Comparison of ENCODE assay signal across 8 cellular contexts in genomic region chr4:7462509-7462971, GRCh38. TPM values are rescaled to one million over a fixed set of nuclear protein-coding genes. Genes with fewer than 3 reads are reported as not detected.
DNase-seq lines count a peak whose midpoint lies in the region; ATAC-seq and TF ChIP-seq lines count a peak whose summit lies in the region.

No MANE protein-coding gene starts in this region.

- no peak overlapping the region for H3K23ac ChIP-seq in neuronal stem cell (ENCODE audit: low read depth, low read length, poor library complexity)

- H3K4me3 ChIP-seq in epithelial cell of proximal tubule (ENCODE audit: low read depth, low read length) (no peak overlapping the region), neuronal stem cell (ENCODE audit: low read length in 2 of 2) (no peak overlapping the region)

- no peaks in the 10 kb centered on the region for H3K4me1 Mint-ChIP-seq in immature natural killer cell
- H3K4me1 Mint-ChIP-seq in activated naive CD4-positive, alpha-beta T cell treated with anti-CD3 and anti-CD28 coated beads for 36 hours (ENCODE audit: low read depth), result no peaks in the 10 kb centered on the region

- no peak overlapping the region for H4K8ac ChIP-seq in neuronal stem cell (ENCODE audit: low read depth, low read length)

- no peak overlapping the region for H2BK5ac ChIP-seq in neuronal stem cell (ENCODE audit: low read length)

- DNase-seq in EL, result peak; percentile 8
- DNase-seq in NCI-H2196 treated with DMSO at 0.1 percent for 48 hours (lab: John Stamatoyannopoulos, UW; ENCODE audit: unreplicated experiment), result peak; percentile 67
- DNase-seq in epithelial cell of proximal tubule (ENCODE audit: low read depth), result no peak
- peak; percentile 50 for DNase-seq in neuronal stem cell (ENCODE audit: low spot score)
- no peak for DNase-seq in effector CD8-positive, alpha-beta T cell (lab: John Stamatoyannopoulos, UW)
- DNase-seq in immature natural killer cell, result no peak
- DNase-seq in activated naive CD4-positive, alpha-beta T cell treated with anti-CD3 and anti-CD28 coated beads for 36 hours, result no peak

- no peak overlapping the region for H2BK12ac ChIP-seq in neuronal stem cell (ENCODE audit: low read length)

- no peak overlapping the region for H3K4me2 ChIP-seq in neuronal stem cell (ENCODE audit: insufficient read depth, low read length, poor library complexity, severe bottlenecking)

- no CpG with 5 or more reads among the region's 11 CpGs for WGBS in neuronal stem cell (ENCODE audit: extremely low coverage in 2 of 2, insufficient read length in 2 of 2, insufficient replicate concordance in 1 of 2), 2 donors

- no peak overlapping the region for H2BK15ac ChIP-seq in neuronal stem cell (ENCODE audit: low read length)

- H3K4me1 ChIP-seq in neuronal stem cell (ENCODE audit: control insufficient read depth in 2 of 2, insufficient read depth in 1 of 2, low read depth in 1 of 2, low read length in 2 of 2), result peaks cover 0 to 15% of the 10 kb centered on the region in 2 donors

- H3K14ac ChIP-seq in neuronal stem cell (ENCODE audit: low read length), result no peak overlapping the region

- no peak overlapping the region for H3K4me3 Mint-ChIP-seq in immature natural killer cell
- no peak overlapping the region for H3K4me3 Mint-ChIP-seq in activated naive CD4-positive, alpha-beta T cell treated with anti-CD3 and anti-CD28 coated beads for 36 hours

- H3K18ac ChIP-seq in neuronal stem cell (ENCODE audit: low read length), result peak overlapping the region; percentile 63

- H3K9ac ChIP-seq in neuronal stem cell (ENCODE audit: low read depth, low read length, poor library complexity), result no peak overlapping the region

- intact Hi-C loops in activated naive CD4-positive, alpha-beta T cell treated with anti-CD3 and anti-CD28 coated beads for 36 hours (cut with micrococcal nuclease), result loop anchor here (5.0 kb wide), 1 partner anchor 270 kb away; the partner anchor contains the start of gene SORCS2

- CTCF ChIA-PET in activated naive CD4-positive, alpha-beta T cell treated with anti-CD3 and anti-CD28 coated beads for 36 hours (lab: Charles Lee), result interaction anchor here (1.4 kb wide), 1 partner anchor 258 kb away, joined by 3 read pairs; no protein-coding TSS in a partner anchor

- no peak overlapping the region for H4K91ac ChIP-seq in neuronal stem cell (ENCODE audit: low read depth, low read length, poor library complexity)

- H2BK120ac ChIP-seq in neuronal stem cell (ENCODE audit: low read depth, low read length), result no peak overlapping the region

- no peak overlapping the region for H3K4ac ChIP-seq in neuronal stem cell (ENCODE audit: low read length)

- peaks cover 2 to 17% (median 5%) of the 10 kb centered on the region in 3 donors for H3K27me3 Mint-ChIP-seq in immature natural killer cell (ENCODE audit: low read depth in 3 of 3)
- H3K27me3 Mint-ChIP-seq in activated naive CD4-positive, alpha-beta T cell treated with anti-CD3 and anti-CD28 coated beads for 36 hours (ENCODE audit: low read depth), result peaks cover 4% of the 10 kb centered on the region

- H2AK5ac ChIP-seq in neuronal stem cell (ENCODE audit: low read depth, low read length), result peak overlapping the region; percentile 31

- H3K79me1 ChIP-seq in neuronal stem cell (ENCODE audit: low read depth, low read length), result no peaks in the 10 kb centered on the region

- no peak overlapping the region for H3K27ac ChIP-seq in neuronal stem cell (replicated peaks; ENCODE audit: low read length)

- H3K9me3 Mint-ChIP-seq in immature natural killer cell, result peaks cover 0 to 4% (median 0%) of the 10 kb centered on the region in 6 donors
- peaks cover 2% of the 10 kb centered on the region for H3K9me3 Mint-ChIP-seq in activated naive CD4-positive, alpha-beta T cell treated with anti-CD3 and anti-CD28 coated beads for 36 hours

- peaks cover 0 to 6% of the 10 kb centered on the region in 2 donors for H3K9me3 ChIP-seq in neuronal stem cell (replicated peaks in 1 of 2; ENCODE audit: control insufficient read depth in 2 of 2, insufficient read depth in 1 of 2, low read depth in 1 of 2, low read length in 2 of 2)

- TF ChIP-seq CTCF in epithelial cell of proximal tubule (conservative IDR thresholded peaks at IDR 0.05; ENCODE audit: low read depth, low read length), result peak; percentile 16

- no peaks in the 10 kb centered on the region for H3K36me3 ChIP-seq in neuronal stem cell (replicated peaks in 1 of 2; ENCODE audit: control insufficient read depth in 2 of 2, insufficient read depth in 2 of 2, low read length in 2 of 2)

- H3K27me3 ChIP-seq in neuronal stem cell (ENCODE audit: control insufficient read depth in 3 of 3, insufficient read depth in 3 of 3, low read depth in 1 of 3, low read length in 3 of 3), result no peaks in the 10 kb centered on the region

- H3K27ac Mint-ChIP-seq in immature natural killer cell, result no peak overlapping the region
- no peak overlapping the region for H3K27ac Mint-ChIP-seq in activated naive CD4-positive, alpha-beta T cell treated with anti-CD3 and anti-CD28 coated beads for 36 hours

- no peak for ATAC-seq in GM21515 (IDR thresholded peaks at IDR 0.05; ENCODE audit: unreplicated experiment)

- peaks cover 0 to 5% (median 0%) of the 10 kb centered on the region in 3 donors for H3K36me3 Mint-ChIP-seq in immature natural killer cell
- H3K36me3 Mint-ChIP-seq in activated naive CD4-positive, alpha-beta T cell treated with anti-CD3 and anti-CD28 coated beads for 36 hours (ENCODE audit: low read depth), result no peaks in the 10 kb centered on the region

- H2AFZ ChIP-seq in neuronal stem cell (ENCODE audit: low read length), result no peak overlapping the region

RNA-seq across cellular contexts. Expression of gene PSAPL1, which starts 27.8 kb away (rescaled TPM):
- total RNA-seq in epithelial cell of proximal tubule, result 0.07 TPM in 1 of 2 replicates, not detected in the other
- polyA plus RNA-seq in neuronal stem cell (2013, experiment 1 of 2), result 0.01 TPM
- polyA plus RNA-seq in neuronal stem cell (2013, experiment 2 of 2), result not detected
- polyA plus RNA-seq in immature natural killer cell, result not detected
- not detected for total RNA-seq in activated naive CD4-positive, alpha-beta T cell treated with anti-CD3 and anti-CD28 coated beads for 36 hours

Comparison
In these comparisons a context has a peak if more than half of its experiments do, and no peak if none do; other contexts are left out.
1. DNase-seq: peak in EL (single experiment), NCI-H2196 treated with DMSO at 0.1 percent for 48 hours (single experiment) and neuronal stem cell (single experiment); none in epithelial cell of proximal tubule (single experiment), effector CD8-positive, alpha-beta T cell (single experiment), immature natural killer cell (0 of 3) and activated naive CD4-positive, alpha-beta T cell treated with anti-CD3 and anti-CD28 coated beads for 36 hours (single experiment).